23 cellular contexts compared by ENCODE assay signal in the genomic region with DNA sequence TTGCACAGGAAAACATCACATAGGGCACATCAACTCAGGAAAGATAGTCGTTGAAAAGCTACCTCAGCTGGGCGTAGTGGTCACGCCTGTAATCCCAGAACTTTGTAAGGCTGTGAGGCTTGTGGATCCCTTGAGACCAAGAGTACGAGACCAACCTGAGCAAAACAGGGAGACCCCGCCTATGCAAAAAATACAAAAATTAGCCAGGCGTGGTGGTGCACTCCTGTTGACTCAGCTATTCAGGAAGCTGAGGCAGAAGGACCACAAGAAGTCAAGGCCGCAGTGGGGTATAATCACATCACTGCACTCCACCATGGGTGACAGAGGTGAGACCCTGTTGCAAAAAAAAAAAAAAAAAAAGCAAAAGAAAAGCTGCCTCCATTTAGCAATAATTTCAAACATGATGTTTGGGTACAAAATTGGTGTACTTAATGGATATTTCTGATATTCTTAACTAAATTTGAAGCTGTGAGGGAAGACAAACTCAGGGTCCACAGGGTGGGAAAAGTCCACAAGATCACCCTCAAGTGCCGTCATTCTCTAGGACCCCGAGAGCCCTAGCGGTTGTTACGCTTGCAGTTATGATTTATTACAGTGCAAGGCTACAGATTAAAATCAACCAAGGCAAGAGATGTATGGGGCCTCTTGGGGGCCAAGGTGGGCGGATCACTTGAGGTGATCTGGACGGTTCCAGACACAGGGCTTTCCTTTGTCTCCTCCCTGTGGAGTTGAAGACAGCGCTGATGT. TPM values are rescaled to one million over a fixed set of nuclear protein-coding genes. Genes with fewer than 3 reads are reported as not detected.
DNase-seq lines count a peak whose midpoint lies in the region; ATAC-seq, FAIRE-seq and TF ChIP-seq lines count a peak whose summit lies in the region.
"Had no signal": no experiment of that assay in that cellular context is flagged by ENCODE, and none has a peak within 500 bp of the region (broad histone marks: within the 10 kb centered on the region; RNA-seq: fewer than 3 reads in every experiment).

No MANE protein-coding gene starts in this region.

- no peak overlapping the region for H3K4me3 ChIP-seq in CD8-positive, alpha-beta memory T cell (ENCODE audit: low read length)
- H3K4me3 ChIP-seq: ovary, PC-9, right atrium auricular region, spleen had no signal

- peaks cover 12% of the 10 kb centered on the region for H3K36me3 ChIP-seq in CD8-positive, alpha-beta memory T cell (ENCODE audit: insufficient read depth, low read length)
- H3K36me3 ChIP-seq: ovary had no signal

- H3K4me1 ChIP-seq in CD8-positive, alpha-beta memory T cell (ENCODE audit: insufficient read depth, low read length) = peaks cover 33% of the 10 kb centered on the region
- H3K4me1 ChIP-seq: right atrium auricular region had no signal

- TF ChIP-seq POLR2A in GM12892 (IDR thresholded peaks at IDR 0.05; ENCODE audit: low read depth, low read length) = no peak

- POLR2A ChIA-PET in CD8-positive, alpha-beta memory T cell (lab: Charles Lee) = no interaction called here

- H3K27ac Mint-ChIP-seq in CD8-positive, alpha-beta memory T cell = peak overlapping the region in 7 of 8 donors; percentile 14 to 76 (median 43)
- H3K27ac Mint-ChIP-seq in nephron progenitor cell = peak overlapping the region; percentile 66
- H3K27ac Mint-ChIP-seq: activated CD4-positive, alpha-beta T cell treated with anti-CD3 and anti-CD28 coated beads, Interleukin-2, amount 10 ng/mL, durations not matched to agents 24 days and 14 days; activated T-helper 17 cell treated with anti-CD3 and anti-CD28 coated beads, Interleukin-2, amount 50 U/mL, for 72 hours; endodermal cell had no signal

- no peaks in the 10 kb centered on the region for H3K9me3 ChIP-seq in CD8-positive, alpha-beta memory T cell (ENCODE audit: low read length)
- H3K9me3 ChIP-seq: ovary, right atrium auricular region, spleen had no signal

- H3K27ac ChIP-seq in CD8-positive, alpha-beta memory T cell (ENCODE audit: low read depth, low read length) = no peak overlapping the region
- H3K27ac ChIP-seq: ovary, PC-9, right atrium auricular region, spleen had no signal

- DNase-seq in CD8-positive, alpha-beta memory T cell = no peak
- DNase-seq in GM12892 (ENCODE audit: insufficient read length) = no peak
- DNase-seq in SK-N-DZ (ENCODE audit: low spot score) = peak; percentile 19
- DNase-seq in nephron progenitor cell = no peak
- DNase-seq in ACHN = no peak
- no peak for DNase-seq in activated gamma-delta T cell treated with Interleukin-2 at 50 U/mL for 16 hours
- DNase-seq: activated CD4-positive, alpha-beta T cell treated with anti-CD3 and anti-CD28 coated beads, Interleukin-2, amount 10 ng/mL, durations not matched to agents 24 days and 14 days; EL; mesenchymal stem cell; NCI-H1105; NCI-H2081; NCI-H446; ovary; PC-9; spleen; stimulated activated CD4-positive, alpha-beta T cell treated with anti-CD3 and anti-CD28 coated beads, Interleukin-4, amount 100 ng/mL, for 24 hours; trophoblast cell had no signal

- no peaks in the 10 kb centered on the region for H3K9me3 Mint-ChIP-seq in CD8-positive, alpha-beta memory T cell
- H3K9me3 Mint-ChIP-seq in nephron progenitor cell = no peaks in the 10 kb centered on the region
- H3K9me3 Mint-ChIP-seq: activated CD4-positive, alpha-beta T cell treated with anti-CD3 and anti-CD28 coated beads, Interleukin-2, amount 10 ng/mL, durations not matched to agents 24 days and 14 days; activated T-helper 17 cell treated with anti-CD3 and anti-CD28 coated beads, Interleukin-2, amount 50 U/mL, for 72 hours; endodermal cell had no signal

- peak; percentile 81 for FAIRE-seq in GM12892 (lab: Jason Lieb, UNC)
- FAIRE-seq: colon had no signal

- no peaks in the 10 kb centered on the region for H3K27me3 ChIP-seq in CD8-positive, alpha-beta memory T cell (ENCODE audit: insufficient read depth, low read length, poor library complexity, severe bottlenecking)
- H3K27me3 ChIP-seq: ovary, right atrium auricular region, spleen had no signal

- CTCF ChIA-PET in CD8-positive, alpha-beta memory T cell (lab: Charles Lee) = interaction anchor here (0.7 to 0.8 kb wide), 2 partner anchors 11 to 42 kb away, joined by 3 read pairs; partner anchors contain the start of gene LDLR

- no peak for ATAC-seq in GM19023 (IDR thresholded peaks at IDR 0.05; ENCODE audit: unreplicated experiment)
- no peak for ATAC-seq in HG03571 (IDR thresholded peaks at IDR 0.05; ENCODE audit: unreplicated experiment)
- ATAC-seq: activated T-helper 17 cell treated with anti-CD3 and anti-CD28 coated beads, Interleukin-2, amount 50 U/mL, for 72 hours had no signal

- no peak overlapping the region for H3K4me3 Mint-ChIP-seq in CD8-positive, alpha-beta memory T cell
- no peak overlapping the region for H3K4me3 Mint-ChIP-seq in nephron progenitor cell
- H3K4me3 Mint-ChIP-seq: activated CD4-positive, alpha-beta T cell treated with anti-CD3 and anti-CD28 coated beads, Interleukin-2, amount 10 ng/mL, durations not matched to agents 24 days and 14 days; activated T-helper 17 cell treated with anti-CD3 and anti-CD28 coated beads, Interleukin-2, amount 50 U/mL, for 72 hours; endodermal cell had no signal

- H3K36me3 Mint-ChIP-seq in CD8-positive, alpha-beta memory T cell = peaks cover 3 to 35% (median 10%) of the 10 kb centered on the region in 3 donors
- peaks cover 71% of the 10 kb centered on the region for H3K36me3 Mint-ChIP-seq in nephron progenitor cell (ENCODE audit: low read depth)

- peaks cover 25 to 49% (median 41%) of the 10 kb centered on the region in 3 donors for H3K4me1 Mint-ChIP-seq in CD8-positive, alpha-beta memory T cell
- H3K4me1 Mint-ChIP-seq in nephron progenitor cell = peaks cover under 1% of the 10 kb centered on the region
- H3K4me1 Mint-ChIP-seq: endodermal cell had no signal

- in situ Hi-C loops in ACHN (cut with HindIII; ENCODE audit: low pct_ligation_motif_present, low pct_unique_long_range_greater_than_20kb, low sequenced_read_pairs) = no loop called here

- no peak for TF ChIP-seq CTCF in nephron progenitor cell (IDR thresholded peaks at IDR 0.05)

- no peaks in the 10 kb centered on the region for H3K27me3 Mint-ChIP-seq in CD8-positive, alpha-beta memory T cell
- no peaks in the 10 kb centered on the region for H3K27me3 Mint-ChIP-seq in nephron progenitor cell (ENCODE audit: low read depth, poor library complexity)
- H3K27me3 Mint-ChIP-seq: activated CD4-positive, alpha-beta T cell treated with anti-CD3 and anti-CD28 coated beads, Interleukin-2, amount 10 ng/mL, durations not matched to agents 24 days and 14 days; activated T-helper 17 cell treated with anti-CD3 and anti-CD28 coated beads, Interleukin-2, amount 50 U/mL, for 72 hours had no signal

RNA-seq across cellular contexts. Expression of gene LDLR, which starts 42.5 kb away (rescaled TPM):
- total RNA-seq in CD8-positive, alpha-beta memory T cell = 10 to 100 TPM; 27.7 to 35.1 TPM
- 8.2 TPM for polyA plus RNA-seq in CD8-positive, alpha-beta memory T cell
- polyA plus RNA-seq in GM12892 (2012; ENCODE audit: missing spikeins) = 17.7 TPM
- polyA plus RNA-seq in SK-N-DZ (2014; cell fraction: cytosol; rRNA removed) = 23.7 and 27.5 TPM in 2 replicates
- 14.4 and 19.8 TPM in 2 replicates for polyA plus RNA-seq in SK-N-DZ (2014; cell fraction: nucleus; rRNA removed)
